In the genomic region with DNA sequence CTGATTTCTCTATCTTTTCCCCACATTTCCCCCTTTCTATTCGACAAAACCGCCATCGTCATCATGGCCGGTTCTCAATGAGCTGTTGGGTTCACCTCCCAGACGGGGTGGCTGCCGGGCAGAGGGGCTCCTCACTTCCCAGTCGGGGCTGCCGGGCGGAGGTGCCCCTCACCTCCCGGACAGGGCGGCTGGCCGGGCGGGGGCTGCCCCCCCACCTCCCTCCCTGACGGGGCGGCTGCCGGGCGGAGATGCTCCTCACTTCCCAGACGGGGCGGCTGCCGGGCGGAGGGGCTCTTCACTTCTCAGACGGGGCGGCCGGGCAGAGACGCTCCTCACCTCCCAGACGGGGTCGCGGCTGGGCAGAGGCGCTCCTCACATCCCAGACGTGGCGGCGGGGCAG, we compare ENCODE assay signal across 15 cellular contexts. TPM values are rescaled to one million over a fixed set of nuclear protein-coding genes. Genes with fewer than 3 reads are reported as not detected.
"Had no signal": no experiment of that assay in that cellular context is flagged by ENCODE, and none has a peak within 500 bp of the region (broad histone marks: within the 10 kb centered on the region; RNA-seq: fewer than 3 reads in every experiment).

No MANE protein-coding gene starts in this region.

RNA-seq across cellular contexts. Expression of a gene that starts 45.3 kb away (rescaled TPM):
- total RNA-seq: activated B cell treated with CpG ODN at 0.5 μM for 24 hours; activated CD4-positive, alpha-beta memory T cell treated with anti-CD3 and anti-CD28 coated beads for 36 hours; activated CD4-positive, alpha-beta memory T cell treated with anti-CD3 and anti-CD28 coated beads, Interleukin-2, amount 10 ng/mL, durations not matched to agents 7 days and 5 days; activated CD4-positive, alpha-beta T cell treated with anti-CD3 and anti-CD28 coated beads for 36 hours; activated CD4-positive, alpha-beta T cell treated with anti-CD3 and anti-CD28 coated beads, Interleukin-2, amount 10 ng/mL, durations not matched to agents 24 days and 14 days; activated CD4-positive, alpha-beta T cell treated with anti-CD3 and anti-CD28 coated beads, Interleukin-2, amount 10 ng/mL, durations not matched to agents 7 days and 5 days; activated CD8-positive, alpha-beta memory T cell treated with anti-CD3 and anti-CD28 coated beads for 36 hours; activated CD8-positive, alpha-beta memory T cell treated with anti-CD3 and anti-CD28 coated beads, Interleukin-2, amount 10 ng/mL, durations not matched to agents 7 days and 5 days; activated CD8-positive, alpha-beta T cell treated with anti-CD3 and anti-CD28 coated beads for 36 hours; activated CD8-positive, alpha-beta T cell treated with anti-CD3 and anti-CD28 coated beads, Interleukin-2, amount 10 ng/mL, durations not matched to agents 7 days and 5 days; T-cell; T-helper 1 cell treated with Interleukin-12 subunit alpha and Interleukin-12 subunit beta and Interleukin-4 antibody, amounts not matched to agents 30 ng/mL and 1 ng/mL, for 36 hours; T-helper 17 cell; T-helper 2 cell treated with Interferon-gamma antibody and Interleukin-4, amounts not matched to agents 100 ng/mL and 5 ng/mL, for 36 hours; WTC11 had no signal

RNA-seq across cellular contexts. Expression of a gene that starts 47.6 kb away (rescaled TPM):
- total RNA-seq: activated CD4-positive, alpha-beta memory T cell treated with anti-CD3 and anti-CD28 coated beads for 36 hours; activated CD4-positive, alpha-beta memory T cell treated with anti-CD3 and anti-CD28 coated beads, Interleukin-2, amount 10 ng/mL, durations not matched to agents 7 days and 5 days; activated CD4-positive, alpha-beta T cell treated with anti-CD3 and anti-CD28 coated beads, Interleukin-2, amount 10 ng/mL, durations not matched to agents 24 days and 14 days; activated CD8-positive, alpha-beta memory T cell treated with anti-CD3 and anti-CD28 coated beads for 36 hours; activated CD8-positive, alpha-beta T cell treated with anti-CD3 and anti-CD28 coated beads for 36 hours; activated CD8-positive, alpha-beta T cell treated with anti-CD3 and anti-CD28 coated beads, Interleukin-2, amount 10 ng/mL, durations not matched to agents 7 days and 5 days; T-cell; T-helper 1 cell treated with Interleukin-12 subunit alpha and Interleukin-12 subunit beta and Interleukin-4 antibody, amounts not matched to agents 30 ng/mL and 1 ng/mL, for 36 hours; T-helper 17 cell; T-helper 2 cell treated with Interferon-gamma antibody and Interleukin-4, amounts not matched to agents 100 ng/mL and 5 ng/mL, for 36 hours had no signal

RNA-seq across cellular contexts. Expression of a gene that starts 53.2 kb away (rescaled TPM):
- total RNA-seq: activated B cell treated with CpG ODN at 0.5 μM for 24 hours; activated CD4-positive, alpha-beta memory T cell treated with anti-CD3 and anti-CD28 coated beads for 36 hours; activated CD4-positive, alpha-beta memory T cell treated with anti-CD3 and anti-CD28 coated beads, Interleukin-2, amount 10 ng/mL, durations not matched to agents 7 days and 5 days; activated CD4-positive, alpha-beta T cell treated with anti-CD3 and anti-CD28 coated beads for 36 hours; activated CD4-positive, alpha-beta T cell treated with anti-CD3 and anti-CD28 coated beads, Interleukin-2, amount 10 ng/mL, durations not matched to agents 24 days and 14 days; activated CD4-positive, alpha-beta T cell treated with anti-CD3 and anti-CD28 coated beads, Interleukin-2, amount 10 ng/mL, durations not matched to agents 7 days and 5 days; activated CD8-positive, alpha-beta memory T cell treated with anti-CD3 and anti-CD28 coated beads for 36 hours; activated CD8-positive, alpha-beta memory T cell treated with anti-CD3 and anti-CD28 coated beads, Interleukin-2, amount 10 ng/mL, durations not matched to agents 7 days and 5 days; activated CD8-positive, alpha-beta T cell treated with anti-CD3 and anti-CD28 coated beads for 36 hours; activated CD8-positive, alpha-beta T cell treated with anti-CD3 and anti-CD28 coated beads, Interleukin-2, amount 10 ng/mL, durations not matched to agents 7 days and 5 days; T-cell; T-helper 1 cell treated with Interleukin-12 subunit alpha and Interleukin-12 subunit beta and Interleukin-4 antibody, amounts not matched to agents 30 ng/mL and 1 ng/mL, for 36 hours; T-helper 17 cell; T-helper 2 cell treated with Interferon-gamma antibody and Interleukin-4, amounts not matched to agents 100 ng/mL and 5 ng/mL, for 36 hours; WTC11 had no signal

RNA-seq across cellular contexts. Expression of a gene that starts 56.8 kb away (rescaled TPM):
- total RNA-seq: activated B cell treated with CpG ODN at 0.5 μM for 24 hours; activated CD4-positive, alpha-beta memory T cell treated with anti-CD3 and anti-CD28 coated beads for 36 hours; activated CD4-positive, alpha-beta memory T cell treated with anti-CD3 and anti-CD28 coated beads, Interleukin-2, amount 10 ng/mL, durations not matched to agents 7 days and 5 days; activated CD4-positive, alpha-beta T cell treated with anti-CD3 and anti-CD28 coated beads for 36 hours; activated CD4-positive, alpha-beta T cell treated with anti-CD3 and anti-CD28 coated beads, Interleukin-2, amount 10 ng/mL, durations not matched to agents 24 days and 14 days; activated CD4-positive, alpha-beta T cell treated with anti-CD3 and anti-CD28 coated beads, Interleukin-2, amount 10 ng/mL, durations not matched to agents 7 days and 5 days; activated CD8-positive, alpha-beta memory T cell treated with anti-CD3 and anti-CD28 coated beads for 36 hours; activated CD8-positive, alpha-beta memory T cell treated with anti-CD3 and anti-CD28 coated beads, Interleukin-2, amount 10 ng/mL, durations not matched to agents 7 days and 5 days; activated CD8-positive, alpha-beta T cell treated with anti-CD3 and anti-CD28 coated beads for 36 hours; activated CD8-positive, alpha-beta T cell treated with anti-CD3 and anti-CD28 coated beads, Interleukin-2, amount 10 ng/mL, durations not matched to agents 7 days and 5 days; T-cell; T-helper 1 cell treated with Interleukin-12 subunit alpha and Interleukin-12 subunit beta and Interleukin-4 antibody, amounts not matched to agents 30 ng/mL and 1 ng/mL, for 36 hours; T-helper 17 cell; T-helper 2 cell treated with Interferon-gamma antibody and Interleukin-4, amounts not matched to agents 100 ng/mL and 5 ng/mL, for 36 hours; WTC11 had no signal
